In the genomic region with DNA sequence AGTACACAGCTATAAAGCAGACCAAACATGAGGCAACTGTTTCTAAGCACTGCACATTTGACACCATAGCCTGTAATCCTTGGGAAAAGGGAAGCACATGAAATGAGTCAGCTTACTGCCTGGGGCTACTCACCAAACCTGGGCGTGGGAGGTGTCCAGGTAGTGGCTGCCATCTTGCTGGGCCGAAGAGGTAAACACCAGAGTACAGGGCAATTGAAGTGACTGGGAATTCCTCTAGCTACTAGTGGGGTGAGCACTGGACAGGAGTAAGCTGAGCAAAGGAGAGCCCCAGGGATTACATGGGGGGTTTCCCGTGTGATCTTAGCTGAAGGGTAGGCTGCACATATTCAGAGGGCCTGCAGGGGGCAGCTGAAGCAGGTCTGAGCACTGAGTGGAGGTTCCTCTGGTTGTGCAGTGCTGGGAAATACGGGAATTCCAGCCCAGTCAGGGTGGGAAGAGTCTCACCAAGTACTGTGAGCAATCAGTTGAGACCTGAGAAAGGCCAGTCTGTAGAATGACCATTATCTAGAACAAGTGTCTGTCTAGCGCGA, we compare ENCODE assay signal across 8 cellular contexts.
DNase-seq lines count a peak whose midpoint lies in the region; ATAC-seq, FAIRE-seq and TF ChIP-seq lines count a peak whose summit lies in the region.

No MANE protein-coding gene starts in this region.

- peak; percentile 94 for FAIRE-seq in bronchial epithelial cell (lab: Jason Lieb, UNC)

- intact Hi-C loops in Right ventricle myocardium inferior (cut with DNase I), result no loop called here
- intact Hi-C loops in cardiac septum (cut with DNase I), result no loop called here
- intact Hi-C loops in tibial artery (cut with DNase I; ENCODE audit: low total_unique reads), result no loop called here

- H3K27ac Mint-ChIP-seq in progenitor cell of endocrine pancreas, result no peak overlapping the region

- no peak overlapping the region for H3K27ac ChIP-seq in tibial artery
- H3K27ac ChIP-seq in coronary artery, result no peak overlapping the region

- DNase-seq in Right ventricle myocardium inferior (ENCODE audit: missing footprints) (peak; percentile 60), cardiac septum (ENCODE audit: low spot score) (no peak), HT1080 (ENCODE audit: low read depth) (peak; percentile 66), bronchial epithelial cell (ENCODE audit: low read depth) (peak; percentile 95), progenitor cell of endocrine pancreas (ENCODE audit: low spot score, unreplicated experiment) (no peak), activated gamma-delta T cell treated with Interleukin-2 at 50 U/mL for 16 hours (no peak), tibial artery (no peak), coronary artery (ENCODE audit: low spot score) (no peak)

- no peaks in the 10 kb centered on the region for H3K4me1 Mint-ChIP-seq in progenitor cell of endocrine pancreas (ENCODE audit: low read depth)

- ATAC-seq in Right ventricle myocardium inferior, result peak; percentile 42

- no peaks in the 10 kb centered on the region for H3K4me1 ChIP-seq in tibial artery

- H3K9me3 ChIP-seq in tibial artery, result no peaks in the 10 kb centered on the region

- H3K36me3 ChIP-seq in bronchial epithelial cell (ENCODE audit: control insufficient read depth, insufficient read depth, low read length) (no peaks in the 10 kb centered on the region), tibial artery (no peaks in the 10 kb centered on the region)

- H3K4me3 Mint-ChIP-seq in progenitor cell of endocrine pancreas (ENCODE audit: low read depth), result no peak overlapping the region

- H3K36me3 Mint-ChIP-seq in progenitor cell of endocrine pancreas (ENCODE audit: insufficient read depth), result no peaks in the 10 kb centered on the region

- peaks cover 7% of the 10 kb centered on the region for H3K9me3 Mint-ChIP-seq in progenitor cell of endocrine pancreas (ENCODE audit: low read depth)

- no peak overlapping the region for H3K4me3 ChIP-seq in bronchial epithelial cell (ENCODE audit: low read depth, low read length)
- no peak overlapping the region for H3K4me3 ChIP-seq in tibial artery
- no peak overlapping the region for H3K4me3 ChIP-seq in coronary artery

- H3K27me3 ChIP-seq in bronchial epithelial cell (ENCODE audit: control insufficient read depth, insufficient read depth, low read length) (peaks cover 2% of the 10 kb centered on the region), tibial artery (no peaks in the 10 kb centered on the region)

- peaks cover 3% of the 10 kb centered on the region for H3K27me3 Mint-ChIP-seq in progenitor cell of endocrine pancreas

- TF ChIP-seq CTCF in bronchial epithelial cell (IDR thresholded peaks at IDR 0.05; ENCODE audit: insufficient read depth, low read length, severe bottlenecking) (peak; percentile 39), progenitor cell of endocrine pancreas (IDR thresholded peaks at IDR 0.05; ENCODE audit: unreplicated experiment) (peak; percentile 35), tibial artery (IDR thresholded peaks at IDR 0.05) (no peak), coronary artery (IDR thresholded peaks at IDR 0.05) (no peak)

Comparison
In these comparisons a context has a peak if more than half of its experiments do, and no peak if none do; other contexts are left out.
1. DNase-seq: peak in Right ventricle myocardium inferior (single experiment), HT1080 (single experiment) and bronchial epithelial cell (single experiment); none in cardiac septum (single experiment), progenitor cell of endocrine pancreas (single experiment), activated gamma-delta T cell treated with Interleukin-2 at 50 U/mL for 16 hours (single experiment), tibial artery (0 of 2) and coronary artery (single experiment).
2. CTCF ChIP-seq: peak in bronchial epithelial cell (single experiment) and progenitor cell of endocrine pancreas (single experiment); none in tibial artery (0 of 2) and coronary artery (single experiment).